In the genomic region with DNA sequence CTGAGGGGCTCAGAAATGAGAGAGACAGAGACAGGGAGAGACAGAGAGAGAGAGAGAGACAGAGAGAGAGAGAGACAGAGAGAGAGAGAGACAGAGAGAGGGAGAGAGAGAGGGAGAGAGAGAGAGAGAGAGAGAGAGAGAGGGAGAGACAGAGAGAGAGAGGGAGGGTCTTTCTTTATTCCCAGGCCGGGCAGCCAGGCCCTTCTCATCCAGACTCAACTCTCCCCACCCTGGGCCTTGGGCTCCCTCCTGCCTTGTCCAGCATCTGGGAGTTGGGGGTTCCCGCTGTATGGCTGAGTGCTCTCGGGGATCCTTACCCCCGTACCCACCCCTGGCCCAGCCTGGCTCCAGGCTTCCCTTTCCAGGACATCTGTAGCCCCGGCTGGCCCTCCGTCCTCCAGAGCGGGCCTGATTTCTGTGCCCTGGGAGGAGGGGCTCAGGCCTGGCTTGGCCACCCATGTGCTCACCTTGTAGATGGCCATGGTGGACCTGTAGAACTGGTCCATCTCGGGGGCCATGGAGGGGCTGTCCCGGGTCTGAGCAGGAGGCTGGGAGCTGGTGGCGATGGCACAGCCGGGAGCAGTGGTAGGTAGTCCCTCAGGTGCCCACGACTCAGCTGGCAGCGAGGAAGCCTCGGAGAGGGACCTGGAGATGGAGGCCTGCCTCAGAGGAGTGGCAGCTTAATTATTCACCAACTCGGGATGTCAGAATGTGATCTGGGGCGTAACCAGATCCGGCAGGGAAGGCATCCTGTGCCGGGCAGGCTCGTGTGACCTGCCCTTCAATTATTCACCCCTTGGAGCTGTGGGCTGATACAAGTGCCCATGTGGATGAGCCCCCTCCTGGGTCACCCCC, we compare ENCODE assay signal across 1 cellular context.
TF ChIP-seq lines count a peak whose summit lies in the region.

TSS of gene BAIAP2L2 (minus strand) at position 677 of the 855 bp plus-strand sequence. CDS start at position 518, 159 bp downstream.

TF ChIP-seq in SK-N-SH treated with all-trans-retinoic acid at 6 μM for 48 hours, 23 proteins besides CTCF, POLR2A, EP300 and RAD21 (continued from another document):
- TF ChIP-seq, protein P1, sequence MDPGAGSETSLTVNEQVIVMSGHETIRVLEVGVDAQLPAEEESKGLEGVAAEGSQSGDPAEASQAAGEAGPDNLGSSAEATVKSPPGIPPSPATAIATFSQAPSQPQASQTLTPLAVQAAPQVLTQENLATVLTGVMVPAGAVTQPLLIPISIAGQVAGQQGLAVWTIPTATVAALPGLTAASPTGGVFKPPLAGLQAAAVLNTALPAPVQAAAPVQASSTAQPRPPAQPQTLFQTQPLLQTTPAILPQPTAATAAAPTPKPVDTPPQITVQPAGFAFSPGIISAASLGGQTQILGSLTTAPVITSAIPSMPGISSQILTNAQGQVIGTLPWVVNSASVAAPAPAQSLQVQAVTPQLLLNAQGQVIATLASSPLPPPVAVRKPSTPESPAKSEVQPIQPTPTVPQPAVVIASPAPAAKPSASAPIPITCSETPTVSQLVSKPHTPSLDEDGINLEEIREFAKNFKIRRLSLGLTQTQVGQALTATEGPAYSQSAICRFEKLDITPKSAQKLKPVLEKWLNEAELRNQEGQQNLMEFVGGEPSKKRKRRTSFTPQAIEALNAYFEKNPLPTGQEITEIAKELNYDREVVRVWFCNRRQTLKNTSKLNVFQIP (CRISPR knock-in tag; IDR thresholded peaks at IDR 0.05; ENCODE audit: borderline replicate concordance, low read depth): no peak
- TF ChIP-seq CREB5 (CRISPR knock-in tag; IDR thresholded peaks at IDR 0.05; ENCODE audit: low read depth): no peak
- no peak for TF ChIP-seq ZFP30 (CRISPR knock-in tag; IDR thresholded peaks at IDR 0.05)
- TF ChIP-seq ARNTL (CRISPR knock-in tag; IDR thresholded peaks at IDR 0.05; ENCODE audit: borderline replicate concordance, low read depth): no peak
- no peak for TF ChIP-seq TSHZ2 (CRISPR knock-in tag; IDR thresholded peaks at IDR 0.05)
- no peak for TF ChIP-seq ISL1 (CRISPR knock-in tag; IDR thresholded peaks at IDR 0.05)
- no peak for TF ChIP-seq OSR1 (CRISPR knock-in tag; IDR thresholded peaks at IDR 0.05)
TF ChIP-seq in SK-N-SH treated with all-trans-retinoic acid at 6 μM for 48 hours: peak in this region for 0.
